ENCODE assay signal across 15 cellular contexts in the genomic region with DNA sequence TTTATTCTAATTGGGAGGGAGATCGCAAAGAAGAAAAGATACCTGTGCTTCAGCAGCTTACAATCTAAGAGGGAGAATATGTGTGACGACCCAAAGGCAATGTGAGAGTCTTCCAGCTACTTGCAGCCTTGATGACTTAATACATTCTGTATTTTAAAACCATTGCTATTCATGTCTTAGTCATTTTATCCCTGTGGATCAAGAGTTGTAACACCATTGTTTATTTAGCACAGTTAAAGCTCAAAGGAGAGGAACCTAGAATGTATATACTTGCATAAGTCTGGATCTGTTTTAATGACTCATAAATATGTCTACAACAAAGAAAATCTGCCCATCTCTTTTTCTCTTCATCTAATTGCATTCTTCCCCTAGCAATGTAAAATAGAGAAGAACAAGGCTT.
"Had no signal": no experiment of that assay in that cellular context is flagged by ENCODE, and none has a peak within 500 bp of the region (broad histone marks: within the 10 kb centered on the region; RNA-seq: fewer than 3 reads in every experiment).

No MANE protein-coding gene starts in this region.

- H3K9ac ChIP-seq: parathyroid adenoma had no signal

- H3K9me3 ChIP-seq: left ventricle myocardium inferior, mucosa of descending colon, sigmoid colon, tibial artery had no signal

- H3K27me3 ChIP-seq: brain microvascular endothelial cell, sigmoid colon, tibial artery had no signal

- H3K27ac ChIP-seq: brain microvascular endothelial cell, left ventricle myocardium inferior, parathyroid adenoma, sigmoid colon, tibial artery had no signal

- H3K36me3 ChIP-seq: brain microvascular endothelial cell, left ventricle myocardium inferior, sigmoid colon, tibial artery had no signal

- H3K4me3 ChIP-seq: left ventricle myocardium inferior, mucosa of descending colon, sigmoid colon, tibial artery had no signal

- H3K79me2 ChIP-seq: parathyroid adenoma had no signal

- DNase-seq: activated CD4-positive, alpha-beta T cell treated with anti-CD3 and anti-CD28 coated beads, Interleukin-2, amount 50 U/mL, for 1 hour; activated CD8-positive, alpha-beta memory T cell treated with anti-CD3 and anti-CD28 coated beads for 24 hours; activated naive CD8-positive, alpha-beta T cell treated with anti-CD3 and anti-CD28 coated beads for 36 hours; brain microvascular endothelial cell; cerebellar nuclear complex; effector CD8-positive, alpha-beta T cell; kidney; left ventricle myocardium inferior; mucosa of descending colon; naive thymus-derived CD4-positive, alpha-beta T cell; sigmoid colon; stimulated activated CD4-positive, alpha-beta T cell treated with anti-CD3 and anti-CD28 coated beads, Interleukin-12 subunit alpha, Interleukin-12 subunit beta, amount 100 ng/mL, for 4 hours; stimulated activated CD4-positive, alpha-beta T cell treated with anti-CD3 and anti-CD28 coated beads, Interleukin-2, amount 100 ng/mL, for 24 hours; tibial artery had no signal

- ATAC-seq: mucosa of descending colon; naive thymus-derived CD4-positive, alpha-beta T cell had no signal

- H2AFZ ChIP-seq: parathyroid adenoma had no signal

- H3K4me1 ChIP-seq: left ventricle myocardium inferior, parathyroid adenoma, sigmoid colon, tibial artery had no signal
